In the genomic region with DNA sequence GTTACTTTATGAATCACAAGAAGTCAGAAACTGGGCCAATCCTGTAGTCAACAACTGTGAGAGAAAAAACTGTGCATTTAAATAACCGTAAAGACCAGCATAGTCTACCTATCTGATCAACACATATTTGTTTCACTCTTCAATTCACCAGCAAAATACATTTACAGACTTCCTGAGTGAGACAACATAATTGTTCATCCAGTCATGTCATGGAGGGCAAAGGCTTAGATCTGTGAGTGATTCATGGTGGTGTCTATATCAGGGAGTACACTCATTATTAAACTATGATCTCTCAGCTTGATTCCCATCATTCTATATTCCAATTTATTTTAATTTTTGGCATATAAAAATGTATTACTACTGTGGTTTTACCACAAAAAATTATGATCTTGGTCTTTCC, we compare ENCODE assay signal across 18 cellular contexts.
A peak's percentile ranks its signal among the peaks of the same experiment; 100 is the strongest.
DNase-seq lines count a peak whose midpoint lies in the region; ATAC-seq and TF ChIP-seq lines count a peak whose summit lies in the region.
"Had no signal": no experiment of that assay in that cellular context is flagged by ENCODE, and none has a peak within 500 bp of the region (broad histone marks: within the 10 kb centered on the region; RNA-seq: fewer than 3 reads in every experiment).

No MANE protein-coding gene starts in this region.

- H3K9me3 Mint-ChIP-seq in stimulated activated effector memory CD8-positive, alpha-beta T cell treated with anti-CD3 and anti-CD28 coated beads, Interleukin-12 subunit alpha, Interleukin-12 subunit beta, amount 100 ng/mL, for 72 hours, result peaks cover 3% of the 10 kb centered on the region

- H3K36me3 Mint-ChIP-seq in stimulated activated effector memory CD8-positive, alpha-beta T cell treated with anti-CD3 and anti-CD28 coated beads, Interleukin-12 subunit alpha, Interleukin-12 subunit beta, amount 100 ng/mL, for 72 hours, result no peaks in the 10 kb centered on the region

- TF ChIP-seq CTCF in fibroblast of the aortic adventitia (IDR thresholded peaks at IDR 0.05; ENCODE audit: insufficient read depth, low read length), result no peak

- H3K4me1 Mint-ChIP-seq in stimulated activated effector memory CD8-positive, alpha-beta T cell treated with anti-CD3 and anti-CD28 coated beads, Interleukin-12 subunit alpha, Interleukin-12 subunit beta, amount 100 ng/mL, for 72 hours, result no peaks in the 10 kb centered on the region

- H3K4me3 Mint-ChIP-seq in stimulated activated effector memory CD8-positive, alpha-beta T cell treated with anti-CD3 and anti-CD28 coated beads, Interleukin-12 subunit alpha, Interleukin-12 subunit beta, amount 100 ng/mL, for 72 hours, result no peak overlapping the region

- ATAC-seq in stimulated activated effector memory CD8-positive, alpha-beta T cell treated with anti-CD3 and anti-CD28 coated beads, Interleukin-12 subunit alpha, Interleukin-12 subunit beta, amount 100 ng/mL, for 72 hours, result no peak
- no peak for ATAC-seq in HG03432 (IDR thresholded peaks at IDR 0.05; ENCODE audit: unreplicated experiment)
- ATAC-seq in stimulated activated naive CD8-positive, alpha-beta T cell treated with anti-CD3 and anti-CD28 coated beads, Interleukin-15, Interleukin-2, amounts not matched to agents 100 U/mL and 50 U/mL, for 24 hours, result no peak
- ATAC-seq: HCT116, HepG2 had no signal

- no peak overlapping the region for H3K4me3 ChIP-seq in fibroblast of the aortic adventitia (ENCODE audit: low read depth, low read length)
- H3K4me3 ChIP-seq: Peyer's patch, SJCRH30 had no signal

- H3K27ac Mint-ChIP-seq in stimulated activated effector memory CD8-positive, alpha-beta T cell treated with anti-CD3 and anti-CD28 coated beads, Interleukin-12 subunit alpha, Interleukin-12 subunit beta, amount 100 ng/mL, for 72 hours, result no peak overlapping the region

- peak; percentile 32 for DNase-seq in DMS53 (lab: John Stamatoyannopoulos, UW)
- no peak for DNase-seq in DMS53 treated with DMSO at 0.1 percent for 48 hours (lab: John Stamatoyannopoulos, UW; ENCODE audit: unreplicated experiment)
- peak; percentile 74 for DNase-seq in RPMI7951 (ENCODE audit: low read depth)
- peak; percentile 0 for DNase-seq in fibroblast of the aortic adventitia (ENCODE audit: low read depth)
- DNase-seq in stromal cell of bone marrow (ENCODE audit: low read depth), result peak; percentile 3
- DNase-seq in stimulated activated effector memory CD8-positive, alpha-beta T cell treated with anti-CD3 and anti-CD28 coated beads, Interleukin-12 subunit alpha, Interleukin-12 subunit beta, amount 100 ng/mL, for 72 hours (ENCODE audit: low spot score in 2 of 2), result no peak
- DNase-seq in stimulated activated naive CD8-positive, alpha-beta T cell treated with anti-CD3 and anti-CD28 coated beads, Interleukin-15, Interleukin-2, amounts not matched to agents 100 U/mL and 50 U/mL, for 24 hours, result no peak
- DNase-seq: 8988T, COR-L47, MM.1S, NCI-H2029, NCI-H510A, NCI-H82, Peyer's patch, SJCRH30 had no signal

Comparison
In these comparisons a context has a peak if more than half of its experiments do, and no peak if none do; other contexts are left out.
1. DNase-seq: peak in DMS53 (single experiment), RPMI7951 (single experiment), fibroblast of the aortic adventitia (single experiment) and stromal cell of bone marrow (single experiment); none in DMS53 treated with DMSO at 0.1 percent for 48 hours (single experiment), stimulated activated effector memory CD8-positive, alpha-beta T cell treated with anti-CD3 and anti-CD28 coated beads, Interleukin-12 subunit alpha, Interleukin-12 subunit beta, amount 100 ng/mL, for 72 hours (0 of 2) and stimulated activated naive CD8-positive, alpha-beta T cell treated with anti-CD3 and anti-CD28 coated beads, Interleukin-15, Interleukin-2, amounts not matched to agents 100 U/mL and 50 U/mL, for 24 hours (single experiment).